In genomic region chr1:178330153-178330552, GRCh38 we compare ENCODE assay signal across 14 cellular contexts.
"Had no signal": no experiment of that assay in that cellular context is flagged by ENCODE, and none has a peak within 500 bp of the region (broad histone marks: within the 10 kb centered on the region; RNA-seq: fewer than 3 reads in every experiment).

No MANE protein-coding gene starts in this region.

- H3K4me3 Mint-ChIP-seq: activated naive CD8-positive, alpha-beta T cell; activated T-cell treated with anti-CD3 and anti-CD28 coated beads, Interleukin-2, amount 50 U/mL, for 4 hours had no signal

- H3K27me3 ChIP-seq: cardiac muscle cell, colonic mucosa, thyroid gland, vagina had no signal

- H3K27ac Mint-ChIP-seq: activated naive CD8-positive, alpha-beta T cell had no signal

- H3K27ac ChIP-seq: cardiac muscle cell, colonic mucosa, thyroid gland, vagina had no signal

- H3K9me3 ChIP-seq: colonic mucosa, thyroid gland, vagina had no signal

- H3K4me1 ChIP-seq: colonic mucosa, thyroid gland had no signal

- ATAC-seq: activated T-cell treated with anti-CD3 and anti-CD28 coated beads, Interleukin-2, amount 50 U/mL, for 4 hours had no signal

- FAIRE-seq: endothelial cell of umbilical vein, kidney, small intestine, TTC549 had no signal

- H3K4me3 ChIP-seq: cardiac muscle cell, colonic mucosa, thyroid gland, vagina had no signal

- H3K36me3 ChIP-seq: cardiac muscle cell, colonic mucosa, thyroid gland, vagina had no signal

- H3K36me3 Mint-ChIP-seq: activated naive CD8-positive, alpha-beta T cell had no signal

- DNase-seq: activated CD4-positive, alpha-beta T cell treated with anti-CD3 and anti-CD28 coated beads, Interleukin-2, amount 50 U/mL, for 4 hours; activated gamma-delta T cell; activated T-cell treated with anti-CD3 and anti-CD28 coated beads, Interleukin-2, amount 50 U/mL, for 4 hours; aorta; colonic mucosa; kidney; small intestine; T-helper 2 cell; thyroid gland had no signal

- H3K9me3 Mint-ChIP-seq: activated T-cell treated with anti-CD3 and anti-CD28 coated beads, Interleukin-2, amount 50 U/mL, for 4 hours had no signal
